In genomic region chrX:1351981-1352714, GRCh38 we compare ENCODE assay signal across 19 cellular contexts. TPM values are rescaled to one million over a fixed set of nuclear protein-coding genes. Genes with fewer than 3 reads are reported as not detected.
DNase-seq lines count a peak whose midpoint lies in the region; ATAC-seq, FAIRE-seq and TF ChIP-seq lines count a peak whose summit lies in the region.
"Had no signal": no experiment of that assay in that cellular context is flagged by ENCODE, and none has a peak within 500 bp of the region (broad histone marks: within the 10 kb centered on the region; RNA-seq: fewer than 3 reads in every experiment).

No MANE protein-coding gene starts in this region.

- TF ChIP-seq RAD21 in GM12878 (IDR thresholded peaks at IDR 0.05; ENCODE audit: insufficient read depth, low read depth, low read length): no peak

- no peaks in the 10 kb centered on the region for H4K20me1 ChIP-seq in GM12878 (ENCODE audit: control insufficient read depth, insufficient read depth)
- H4K20me1 ChIP-seq: BLaER1 had no signal

- H3K9me3 Mint-ChIP-seq in activated CD4-positive, alpha-beta memory T cell treated with anti-CD3 and anti-CD28 coated beads for 36 hours: no peaks in the 10 kb centered on the region
- H3K9me3 Mint-ChIP-seq in activated CD4-positive, alpha-beta memory T cell treated with anti-CD3 and anti-CD28 coated beads, Interleukin-2, amount 10 ng/mL, durations not matched to agents 7 days and 5 days: no peaks in the 10 kb centered on the region
- no peaks in the 10 kb centered on the region for H3K9me3 Mint-ChIP-seq in activated CD4-positive, alpha-beta T cell treated with anti-CD3 and anti-CD28 coated beads, Interleukin-2, amount 10 ng/mL, durations not matched to agents 24 days and 14 days
- H3K9me3 Mint-ChIP-seq: CD8-positive, alpha-beta memory T cell had no signal

- no peaks in the 10 kb centered on the region for H3K27me3 Mint-ChIP-seq in activated CD4-positive, alpha-beta memory T cell treated with anti-CD3 and anti-CD28 coated beads for 36 hours
- no peaks in the 10 kb centered on the region for H3K27me3 Mint-ChIP-seq in activated CD4-positive, alpha-beta memory T cell treated with anti-CD3 and anti-CD28 coated beads, Interleukin-2, amount 10 ng/mL, durations not matched to agents 7 days and 5 days
- H3K27me3 Mint-ChIP-seq in activated CD4-positive, alpha-beta T cell treated with anti-CD3 and anti-CD28 coated beads, Interleukin-2, amount 10 ng/mL, durations not matched to agents 24 days and 14 days: no peaks in the 10 kb centered on the region
- H3K27me3 Mint-ChIP-seq: CD8-positive, alpha-beta memory T cell had no signal

- H3K4me3 ChIP-seq in GM12878 (no peak overlapping the region), lower lobe of right lung (no peak overlapping the region), upper lobe of right lung (no peak overlapping the region)
- H3K4me3 ChIP-seq: BLaER1 had no signal

- 91% methylated on average over 47 of the region's 49 CpGs for WGBS in GM12878 (ENCODE audit: insufficient coverage, insufficient replicate concordance, low lambda C conversion rate, missing lambda C conversion rate)

- H3K36me3 Mint-ChIP-seq in activated CD4-positive, alpha-beta memory T cell treated with anti-CD3 and anti-CD28 coated beads for 36 hours: no peaks in the 10 kb centered on the region
- peaks cover 33% of the 10 kb centered on the region for H3K36me3 Mint-ChIP-seq in activated CD4-positive, alpha-beta memory T cell treated with anti-CD3 and anti-CD28 coated beads, Interleukin-2, amount 10 ng/mL, durations not matched to agents 7 days and 5 days (ENCODE audit: low read depth)
- H3K36me3 Mint-ChIP-seq in activated CD4-positive, alpha-beta T cell treated with anti-CD3 and anti-CD28 coated beads, Interleukin-2, amount 10 ng/mL, durations not matched to agents 24 days and 14 days (ENCODE audit: low read depth): peaks cover 31% of the 10 kb centered on the region
- H3K36me3 Mint-ChIP-seq: CD8-positive, alpha-beta memory T cell had no signal

- no peaks in the 10 kb centered on the region for H3K79me2 ChIP-seq in GM12878 (ENCODE audit: control insufficient read depth, insufficient read depth, low read length)

- ATAC-seq in GM12878: no peak
- ATAC-seq in lower lobe of right lung: peak in 1 of 2 donors; percentile 46
- ATAC-seq in upper lobe of right lung: peak; percentile 24
- no peak for ATAC-seq in HG02759 (IDR thresholded peaks at IDR 0.05; ENCODE audit: unreplicated experiment)
- ATAC-seq in GM21786 (IDR thresholded peaks at IDR 0.05; ENCODE audit: unreplicated experiment): no peak
- ATAC-seq: HCT116 had no signal

- H3K4me3 Mint-ChIP-seq in activated CD4-positive, alpha-beta memory T cell treated with anti-CD3 and anti-CD28 coated beads for 36 hours: no peak overlapping the region
- no peak overlapping the region for H3K4me3 Mint-ChIP-seq in activated CD4-positive, alpha-beta memory T cell treated with anti-CD3 and anti-CD28 coated beads, Interleukin-2, amount 10 ng/mL, durations not matched to agents 7 days and 5 days
- H3K4me3 Mint-ChIP-seq in activated CD4-positive, alpha-beta T cell treated with anti-CD3 and anti-CD28 coated beads, Interleukin-2, amount 10 ng/mL, durations not matched to agents 24 days and 14 days: no peak overlapping the region
- H3K4me3 Mint-ChIP-seq: CD8-positive, alpha-beta memory T cell had no signal

- peaks cover 0 to 4% of the 10 kb centered on the region in 2 experiments; a peak in 3 of 4 replicates for H3K36me3 ChIP-seq in GM12878 (ENCODE audit: control insufficient read depth in 2 of 2, insufficient read depth in 2 of 2, low read length in 1 of 2)
- H3K36me3 ChIP-seq in lower lobe of right lung: peaks cover 18% of the 10 kb centered on the region
- H3K36me3 ChIP-seq in upper lobe of right lung: no peaks in the 10 kb centered on the region

- H3K4me1 ChIP-seq in GM12878 (ENCODE audit: control insufficient read depth, insufficient read depth, low read length): no peaks in the 10 kb centered on the region
- no peaks in the 10 kb centered on the region for H3K4me1 ChIP-seq in lower lobe of right lung
- H3K4me1 ChIP-seq in upper lobe of right lung: no peaks in the 10 kb centered on the region
- H3K4me1 ChIP-seq: Caco-2 had no signal

- no peaks in the 10 kb centered on the region; the same call in 2 of the 3 replicates for H3K9me3 ChIP-seq in GM12878 (replicated peaks; ENCODE audit: control insufficient read depth, insufficient read depth, low read length)
- H3K9me3 ChIP-seq in lower lobe of right lung: no peaks in the 10 kb centered on the region
- H3K9me3 ChIP-seq in upper lobe of right lung: no peaks in the 10 kb centered on the region
- H3K9me3 ChIP-seq: Caco-2 had no signal

- no peak for TF ChIP-seq POLR2A in GM12878 (IDR thresholded peaks at IDR 0.05; ENCODE audit: low read depth, low read length)

- peak; percentile 7 for DNase-seq in activated CD4-positive, alpha-beta memory T cell treated with anti-CD3 and anti-CD28 coated beads for 36 hours
- no peak for DNase-seq in activated CD4-positive, alpha-beta memory T cell treated with anti-CD3 and anti-CD28 coated beads, Interleukin-2, amount 10 ng/mL, durations not matched to agents 7 days and 5 days
- no peak for DNase-seq in GM12878 (ENCODE audit: low read depth, low spot score)
- peak; percentile 32 for DNase-seq in lower lobe of right lung
- DNase-seq in upper lobe of right lung: no peak
- DNase-seq in activated CD4-positive, alpha-beta T cell treated with anti-CD3 and anti-CD28 coated beads, Interleukin-2, amount 10 ng/mL, durations not matched to agents 24 days and 14 days: no peak
- DNase-seq: AML-193; Caco-2; CD8-positive, alpha-beta memory T cell; DMS53 had no signal

- SMC1A ChIA-PET in GM12878 (lab: Charles Lee; ENCODE audit: uncharacterized antibody, unreplicated experiment): no interaction called here

- peaks cover 7% of the 10 kb centered on the region for H3K4me1 Mint-ChIP-seq in activated CD4-positive, alpha-beta memory T cell treated with anti-CD3 and anti-CD28 coated beads for 36 hours (ENCODE audit: low read depth)
- H3K4me1 Mint-ChIP-seq in activated CD4-positive, alpha-beta memory T cell treated with anti-CD3 and anti-CD28 coated beads, Interleukin-2, amount 10 ng/mL, durations not matched to agents 7 days and 5 days: peaks cover 10% of the 10 kb centered on the region
- H3K4me1 Mint-ChIP-seq in activated CD4-positive, alpha-beta T cell treated with anti-CD3 and anti-CD28 coated beads, Interleukin-2, amount 10 ng/mL, durations not matched to agents 24 days and 14 days: peaks cover 8% of the 10 kb centered on the region

- no peak overlapping the region for H3K27ac Mint-ChIP-seq in activated CD4-positive, alpha-beta memory T cell treated with anti-CD3 and anti-CD28 coated beads for 36 hours
- no peak overlapping the region for H3K27ac Mint-ChIP-seq in activated CD4-positive, alpha-beta memory T cell treated with anti-CD3 and anti-CD28 coated beads, Interleukin-2, amount 10 ng/mL, durations not matched to agents 7 days and 5 days
- H3K27ac Mint-ChIP-seq in activated CD4-positive, alpha-beta T cell treated with anti-CD3 and anti-CD28 coated beads, Interleukin-2, amount 10 ng/mL, durations not matched to agents 24 days and 14 days: no peak overlapping the region
- H3K27ac Mint-ChIP-seq: CD8-positive, alpha-beta memory T cell had no signal

- intact Hi-C loops in activated CD4-positive, alpha-beta memory T cell treated with anti-CD3 and anti-CD28 coated beads for 36 hours (cut with micrococcal nuclease): no loop called here
- intact Hi-C loops in GM12878 (cut with micrococcal nuclease; ENCODE audit: unreplicated experiment) (no loop called here), lower lobe of right lung (cut with DNase I) (no loop called here), upper lobe of right lung (cut with DNase I) (no loop called here)
- intact Hi-C loops in activated CD4-positive, alpha-beta T cell treated with anti-CD3 and anti-CD28 coated beads, Interleukin-2, amount 10 ng/mL, durations not matched to agents 24 days and 14 days (cut with micrococcal nuclease): no loop called here

- no peak overlapping the region for H3K4me2 ChIP-seq in GM12878 (ENCODE audit: control insufficient read depth, insufficient read depth)
- H3K4me2 ChIP-seq: BLaER1 had no signal

- POLR2A ChIA-PET in activated CD4-positive, alpha-beta memory T cell treated with anti-CD3 and anti-CD28 coated beads for 36 hours (lab: Charles Lee): no interaction called here
- POLR2A ChIA-PET in activated CD4-positive, alpha-beta memory T cell treated with anti-CD3 and anti-CD28 coated beads, Interleukin-2, amount 10 ng/mL, durations not matched to agents 7 days and 5 days (lab: Charles Lee): no interaction called here
- POLR2A ChIA-PET in GM12878 (lab: Charles Lee): no interaction called here

- H3K27ac ChIP-seq in GM12878 (ENCODE audit: control insufficient read depth, insufficient read depth): no peak overlapping the region
- no peak overlapping the region for H3K27ac ChIP-seq in lower lobe of right lung
- H3K27ac ChIP-seq in upper lobe of right lung: no peak overlapping the region
- H3K27ac ChIP-seq: 22Rv1, BLaER1 had no signal

- no peak overlapping the region for H3K9ac ChIP-seq in GM12878 (ENCODE audit: control insufficient read depth, insufficient read depth, low read length)
- H3K9ac ChIP-seq: BLaER1 had no signal

- TF ChIP-seq CTCF in GM12878 (IDR thresholded peaks at IDR 0.05 in 2 of 3, conservative IDR thresholded peaks at IDR 0.05 in 1 of 3; ENCODE audit: control insufficient read depth in 2 of 3, extremely low read depth in 1 of 3, insufficient read depth in 1 of 3, low read depth in 3 of 3, low read length in 3 of 3) (no peak), lower lobe of right lung (IDR thresholded peaks at IDR 0.05) (no peak), upper lobe of right lung (IDR thresholded peaks at IDR 0.05) (no peak)

- H2AFZ ChIP-seq in GM12878 (ENCODE audit: control insufficient read depth, low read depth, low read length): no peak overlapping the region

- no peak for FAIRE-seq in GM12878 (lab: Jason Lieb, UNC)
- FAIRE-seq: GM12891, H54 had no signal

- in situ Hi-C loops in GM12878 (cut with MboI): no loop called here

- RAD21 ChIA-PET in GM12878 (lab: Charles Lee; ENCODE audit: unreplicated experiment): no interaction called here

- BruUV-seq in GM12878 (replicated peaks; lab: Mats Ljungman, UMichigan): TSS peak; percentile 53

- H3K27me3 ChIP-seq in GM12878 (replicated peaks in 1 of 2; ENCODE audit: control insufficient read depth in 2 of 2, insufficient read depth in 2 of 2, low read length in 1 of 2): no peaks in the 10 kb centered on the region
- H3K27me3 ChIP-seq in lower lobe of right lung (ENCODE audit: low read depth): no peaks in the 10 kb centered on the region
- no peaks in the 10 kb centered on the region for H3K27me3 ChIP-seq in upper lobe of right lung
- H3K27me3 ChIP-seq: BLaER1 had no signal

- TF ChIP-seq EP300 in GM12878 (IDR thresholded peaks at IDR 0.05; ENCODE audit: borderline replicate concordance in 1 of 2, control insufficient read depth in 1 of 2, low read depth in 2 of 2, low read length in 2 of 2): no peak

- CTCF ChIA-PET in activated CD4-positive, alpha-beta memory T cell treated with anti-CD3 and anti-CD28 coated beads for 36 hours (lab: Charles Lee): no interaction called here
- CTCF ChIA-PET in activated CD4-positive, alpha-beta memory T cell treated with anti-CD3 and anti-CD28 coated beads, Interleukin-2, amount 10 ng/mL, durations not matched to agents 7 days and 5 days (lab: Charles Lee): no interaction called here
- CTCF ChIA-PET in GM12878 (lab: Yijun Ruan, JAX): no interaction called here

RNA-seq across cellular contexts. Expression of gene IL3RA, which starts 15.6 kb away (rescaled TPM):
- 1 to 10 TPM; 1.2 to 1.4 TPM for total RNA-seq in activated CD4-positive, alpha-beta memory T cell treated with anti-CD3 and anti-CD28 coated beads for 36 hours
- total RNA-seq in activated CD4-positive, alpha-beta memory T cell treated with anti-CD3 and anti-CD28 coated beads, Interleukin-2, amount 10 ng/mL, durations not matched to agents 7 days and 5 days: 10 to 100 TPM; 35.2 to 35.4 TPM
- 72.9 and 75.8 TPM in 2 replicates for total RNA-seq in GM12878 (2013; cell fraction: nucleolus; rRNA removed)
- total RNA-seq in GM12878 (2014; rRNA removed) (28.0 and 28.1 TPM in 2 replicates), GM12878 (2014; rRNA removed; fragmentation: Illumina TruSeq; extraction: Trizol) (14.1 and 14.3 TPM in 2 replicates), GM12878 (2021) (19.5 and 21.1 TPM in 2 replicates), lower lobe of right lung (59.9 TPM), upper lobe of right lung (43.0 TPM)
- polyA plus RNA-seq in GM12878 (2011; ENCODE audit: low read depth): 10.7 TPM
- polyA plus RNA-seq in GM12878 (2011; rRNA removed) (22.5 and 31.1 TPM in 2 replicates), GM12878 (2014; fragmentation: Illumina TruSeq; extraction: Trizol) (15.0 and 23.5 TPM in 2 replicates), GM12878 (2014; fragmentation: Nextera tagmentation; extraction: Ambion mirVana) (1 to 10 TPM; 2.1 to 4.5 TPM), GM12878 (2014; rRNA removed) (22.9 and 25.4 TPM in 2 replicates), GM12878 (2016; fragmentation: Nextera tagmentation; extraction: Ambion mirVana) (10 to 100 TPM; 14.7 to 16.4 TPM)
- 36.2 and 38.5 TPM in 2 replicates for polyA plus RNA-seq in GM12878 (2011; cell fraction: cytosol; rRNA removed)
- polyA plus RNA-seq in GM12878 (2011; cell fraction: nucleus; rRNA removed): 21.5 and 44.5 TPM in 2 replicates
- polyA plus RNA-seq in GM12878 (2012): 24.2 and 25.0 TPM in 2 replicates
- 51.6 and 62.0 TPM in 2 replicates for polyA minus RNA-seq in GM12878 (2011; rRNA and poly(A)+ RNA removed)
- 9.1 and 13.1 TPM in 2 replicates for polyA minus RNA-seq in GM12878 (2011; cell fraction: cytosol; rRNA and poly(A)+ RNA removed)
- 25.9 and 33.0 TPM in 2 replicates for polyA minus RNA-seq in GM12878 (2011; cell fraction: nucleus; rRNA and poly(A)+ RNA removed)
- 3.1 and 3.4 TPM in 2 replicates for total RNA-seq in activated CD4-positive, alpha-beta T cell treated with anti-CD3 and anti-CD28 coated beads, Interleukin-2, amount 10 ng/mL, durations not matched to agents 24 days and 14 days
- total RNA-seq: Caco-2, Daoy, HT1080 had no signal
- polyA plus RNA-seq: CD8-positive, alpha-beta memory T cell had no signal

RNA-seq across cellular contexts. Expression of gene SLC25A6, which starts 39.8 kb away (rescaled TPM):
- total RNA-seq in activated CD4-positive, alpha-beta memory T cell treated with anti-CD3 and anti-CD28 coated beads for 36 hours: 100 to 1,000 TPM; 399 to 407 TPM
- total RNA-seq in activated CD4-positive, alpha-beta memory T cell treated with anti-CD3 and anti-CD28 coated beads, Interleukin-2, amount 10 ng/mL, durations not matched to agents 7 days and 5 days: 100 to 1,000 TPM; 249 to 255 TPM
- total RNA-seq in GM12878 (2013; cell fraction: nucleolus; rRNA removed): 200 and 249 TPM in 2 replicates
- total RNA-seq in GM12878 (2014; rRNA removed) (225 and 293 TPM in 2 replicates), GM12878 (2014; rRNA removed; fragmentation: Illumina TruSeq; extraction: Trizol) (261 and 287 TPM in 2 replicates), GM12878 (2021) (632 and 654 TPM in 2 replicates), lower lobe of right lung (335 TPM), upper lobe of right lung (337 TPM)
- polyA plus RNA-seq in GM12878 (2011; ENCODE audit: low read depth): 286 TPM
- polyA plus RNA-seq in GM12878 (2011; rRNA removed) (157 and 352 TPM in 2 replicates), GM12878 (2014; fragmentation: Illumina TruSeq; extraction: Trizol) (34.2 and 187 TPM in 2 replicates), GM12878 (2014; fragmentation: Nextera tagmentation; extraction: Ambion mirVana) (100 to 1,000 TPM in 1 of 2 experiments, 10 to 100 TPM in 1; 61.9 to 127 TPM), GM12878 (2014; rRNA removed) (642 and 753 TPM in 2 replicates), GM12878 (2016; fragmentation: Nextera tagmentation; extraction: Ambion mirVana) (100 to 1,000 TPM; 447 to 454 TPM)
- polyA plus RNA-seq in GM12878 (2011; cell fraction: cytosol; rRNA removed): 683 and 869 TPM in 2 replicates
- 295 and 304 TPM in 2 replicates for polyA plus RNA-seq in GM12878 (2011; cell fraction: nucleus; rRNA removed)
- 757 and 810 TPM in 2 replicates for polyA plus RNA-seq in GM12878 (2012)
- 274 and 515 TPM in 2 replicates for polyA minus RNA-seq in GM12878 (2011; rRNA and poly(A)+ RNA removed)
- polyA minus RNA-seq in GM12878 (2011; cell fraction: cytosol; rRNA and poly(A)+ RNA removed): 253 and 254 TPM in 2 replicates
- polyA minus RNA-seq in GM12878 (2011; cell fraction: nucleus; rRNA and poly(A)+ RNA removed): 107 and 179 TPM in 2 replicates
- 302 and 306 TPM in 2 replicates for total RNA-seq in activated CD4-positive, alpha-beta T cell treated with anti-CD3 and anti-CD28 coated beads, Interleukin-2, amount 10 ng/mL, durations not matched to agents 24 days and 14 days

Comparison
In these comparisons a context has a peak if more than half of its experiments do, and no peak if none do; other contexts are left out.
1. DNase-seq: peak in activated CD4-positive, alpha-beta memory T cell treated with anti-CD3 and anti-CD28 coated beads for 36 hours (single experiment) and lower lobe of right lung (single experiment); none in activated CD4-positive, alpha-beta memory T cell treated with anti-CD3 and anti-CD28 coated beads, Interleukin-2, amount 10 ng/mL, durations not matched to agents 7 days and 5 days (single experiment), GM12878 (single experiment), upper lobe of right lung (single experiment) and activated CD4-positive, alpha-beta T cell treated with anti-CD3 and anti-CD28 coated beads, Interleukin-2, amount 10 ng/mL, durations not matched to agents 24 days and 14 days (single experiment).